ENCODE assay signal across 9 cellular contexts in genomic region chr7:135159359-135160087, GRCh38. TPM values are rescaled to one million over a fixed set of nuclear protein-coding genes. Genes with fewer than 3 reads are reported as not detected.
DNase-seq lines count a peak whose midpoint lies in the region; ATAC-seq, FAIRE-seq and TF ChIP-seq lines count a peak whose summit lies in the region.
"Had no signal": no experiment of that assay in that cellular context is flagged by ENCODE, and none has a peak within 500 bp of the region (broad histone marks: within the 10 kb centered on the region; RNA-seq: fewer than 3 reads in every experiment).

No MANE protein-coding gene starts in this region.

- peak overlapping the region in 7 of 8 donors; percentile 10 to 86 (median 80) for H3K27ac Mint-ChIP-seq in CD8-positive, alpha-beta memory T cell

- in situ Hi-C loops in GM12878 (cut with MboI): loop anchor here (10.0 kb wide), 1 partner anchor 515 kb away; the partner anchor contains the start of gene BPGM

- peaks cover 37% of the 10 kb centered on the region for H3K79me2 ChIP-seq in GM12878 (ENCODE audit: control insufficient read depth, insufficient read depth, low read length)

- no peak for DNase-seq in CD8-positive, alpha-beta memory T cell
- DNase-seq in HEK293T (ENCODE audit: extremely low spot score) (no peak), GM12878 (ENCODE audit: low read depth, low spot score) (no peak), NCI-H526 (lab: John Stamatoyannopoulos, UW) (no peak), aorta (no peak), GM10266 (ENCODE audit: extremely low spot score) (no peak), D721Med (ENCODE audit: insufficient read length, low spot score) (no peak)
- DNase-seq: stimulated activated CD4-positive, alpha-beta T cell treated with anti-CD3 and anti-CD28 coated beads, Interleukin-2, amount 100 ng/mL, for 48 hours had no signal

- TF ChIP-seq RAD21 in GM12878 (IDR thresholded peaks at IDR 0.05; ENCODE audit: insufficient read depth, low read depth, low read length): no peak

- no peak for FAIRE-seq in GM12878 (lab: Jason Lieb, UNC)
- no peak for FAIRE-seq in D721Med (lab: Jason Lieb, UNC)

- TF ChIP-seq EP300 in GM12878 (IDR thresholded peaks at IDR 0.05; ENCODE audit: borderline replicate concordance in 1 of 2, control insufficient read depth in 1 of 2, low read depth in 2 of 2, low read length in 2 of 2): no peak

- H3K27me3 Mint-ChIP-seq in CD8-positive, alpha-beta memory T cell: no peaks in the 10 kb centered on the region

- POLR2A ChIA-PET in CD8-positive, alpha-beta memory T cell (lab: Charles Lee): interaction anchor here (1.4 to 1.9 kb wide), 2 partner anchors 9 to 11 kb away, joined by 4 to 7 read pairs; partner anchors contain the start of gene CYREN
- POLR2A ChIA-PET in HEK293T (lab: Yijun Ruan, JAX): interaction anchor here (1.4 to 1.9 kb wide), 2 partner anchors 11 to 12 kb away, joined by 4 to 12 read pairs; partner anchors contain the start of genes CYREN and TMEM140
- POLR2A ChIA-PET in GM12878 (lab: Charles Lee): interaction anchor here (1.5 to 15.9 kb wide), 5 partner anchors 11 to 172 kb away, joined by 3 to 169 read pairs (median 19); partner anchors contain the start of genes AGBL3, CYREN and TMEM140

- no peak overlapping the region; the same call in 1 of the 2 replicates for H2AFZ ChIP-seq in GM12878 (ENCODE audit: control insufficient read depth, low read depth, low read length)

- H3K36me3 Mint-ChIP-seq in CD8-positive, alpha-beta memory T cell: peaks cover 27 to 69% (median 37%) of the 10 kb centered on the region in 3 donors

- TSS peak; percentile 5 for BruUV-seq in GM12878 (replicated peaks; lab: Mats Ljungman, UMichigan)

- 100% methylated on average over 2 of the region's 2 CpGs for WGBS in GM12878 (ENCODE audit: insufficient coverage, insufficient replicate concordance, low lambda C conversion rate, missing lambda C conversion rate)
- 86 to 92% methylated on average over 2 of the region's 2 CpGs for WGBS in aorta, 2 donors

- TF ChIP-seq POLR2A in GM12878 (IDR thresholded peaks at IDR 0.05; ENCODE audit: low read depth, low read length): no peak

- H3K9me3 ChIP-seq in CD8-positive, alpha-beta memory T cell (ENCODE audit: low read length): peaks cover 20% of the 10 kb centered on the region
- H3K9me3 ChIP-seq in GM12878 (replicated peaks; ENCODE audit: control insufficient read depth, insufficient read depth, low read length) (peaks cover 32% of the 10 kb centered on the region), muscle layer of duodenum (ENCODE audit: control insufficient read depth in 1 of 2, low read length in 2 of 2) (peaks cover 0 to 4% of the 10 kb centered on the region in 2 donors), aorta (ENCODE audit: control insufficient read depth, low read length) (peaks cover 2% of the 10 kb centered on the region)

- peak overlapping the region; percentile 72 for H3K4me2 ChIP-seq in GM12878 (ENCODE audit: control insufficient read depth, insufficient read depth)

- TF ChIP-seq CTCF in GM12878 (IDR thresholded peaks at IDR 0.05 in 2 of 3, conservative IDR thresholded peaks at IDR 0.05 in 1 of 3; ENCODE audit: control insufficient read depth in 2 of 3, extremely low read depth in 1 of 3, insufficient read depth in 1 of 3, low read depth in 3 of 3, low read length in 3 of 3) (no peak), GM10266 (IDR thresholded peaks at IDR 0.05; ENCODE audit: control insufficient read depth, insufficient read depth, low read depth, missing control alignments) (no peak), D721Med (IDR thresholded peaks at IDR 0.05; ENCODE audit: insufficient read depth, missing control alignments) (no peak)

- H3K27ac ChIP-seq in CD8-positive, alpha-beta memory T cell (ENCODE audit: low read depth, low read length): peak overlapping the region; percentile 74
- H3K27ac ChIP-seq in GM12878 (ENCODE audit: control insufficient read depth, insufficient read depth) (peak overlapping the region; percentile 84), muscle layer of duodenum (ENCODE audit: low read length) (peak overlapping the region; percentile 71), aorta (ENCODE audit: low read depth in 1 of 2, low read length in 2 of 2) (no peak overlapping the region)

- peaks cover 58 to 90% (median 86%) of the 10 kb centered on the region in 3 donors for H3K4me1 Mint-ChIP-seq in CD8-positive, alpha-beta memory T cell

- RAD21 ChIA-PET in GM12878 (lab: Charles Lee; ENCODE audit: unreplicated experiment): interaction anchor here (0.9 to 9.0 kb wide), 13 partner anchors 10 to 173 kb away, joined by 3 to 84 read pairs (median 5); partner anchors contain the start of genes AGBL3, CYREN and TMEM140

- CTCF ChIA-PET in CD8-positive, alpha-beta memory T cell (lab: Charles Lee): interaction anchor here (2.3 to 3.3 kb wide), 3 partner anchors 11 to 173 kb away, joined by 8 to 28 read pairs (median 9); partner anchors contain the start of genes AGBL3 and CYREN
- CTCF ChIA-PET in HEK293T (lab: Yijun Ruan, JAX): no interaction called here
- CTCF ChIA-PET in GM12878 (lab: Yijun Ruan, JAX): interaction anchor here (0.9 to 4.4 kb wide), 9 partner anchors 8 to 173 kb away, joined by 3 to 28 read pairs (median 9); partner anchors contain the start of genes AGBL3 and TMEM140

- intact Hi-C loops in GM12878 (cut with micrococcal nuclease; ENCODE audit: unreplicated experiment): no loop called here
- intact Hi-C loops in aorta (cut with DNase I): loop anchor here in 1 of 2 donors (10.0 kb wide), 1 partner anchor 375 kb away; no protein-coding TSS in a partner anchor

- no peaks in the 10 kb centered on the region for H4K20me1 ChIP-seq in GM12878 (ENCODE audit: control insufficient read depth, insufficient read depth)

- H3K27me3 ChIP-seq in CD8-positive, alpha-beta memory T cell (ENCODE audit: insufficient read depth, low read length, poor library complexity, severe bottlenecking): no peaks in the 10 kb centered on the region
- H3K27me3 ChIP-seq in GM12878 (replicated peaks in 1 of 2; ENCODE audit: control insufficient read depth in 2 of 2, insufficient read depth in 2 of 2, low read length in 1 of 2): no peaks in the 10 kb centered on the region
- no peaks in the 10 kb centered on the region for H3K27me3 ChIP-seq in muscle layer of duodenum (ENCODE audit: low read depth, low read length)
- no peaks in the 10 kb centered on the region for H3K27me3 ChIP-seq in aorta (ENCODE audit: control insufficient read depth in 1 of 2, insufficient read depth in 2 of 2, low read length in 1 of 2)

- peak overlapping the region; percentile 64; the same call in 1 of the 2 replicates for H3K9ac ChIP-seq in GM12878 (ENCODE audit: control insufficient read depth, insufficient read depth, low read length)

- H3K4me3 ChIP-seq in CD8-positive, alpha-beta memory T cell (ENCODE audit: low read length): no peak overlapping the region
- H3K4me3 ChIP-seq in GM12878 (no peak overlapping the region), muscle layer of duodenum (ENCODE audit: low read depth in 1 of 2, low read length in 2 of 2) (no peak overlapping the region), aorta (ENCODE audit: low read length in 2 of 2) (no peak overlapping the region)

- H3K9me3 Mint-ChIP-seq in CD8-positive, alpha-beta memory T cell: peaks cover 20 to 27% (median 26%) of the 10 kb centered on the region in 5 donors

- peaks cover 20% of the 10 kb centered on the region for H3K36me3 ChIP-seq in CD8-positive, alpha-beta memory T cell (ENCODE audit: insufficient read depth, low read length)
- H3K36me3 ChIP-seq in GM12878 (ENCODE audit: control insufficient read depth in 2 of 2, insufficient read depth in 2 of 2, low read length in 1 of 2) (peaks cover 14 to 17% of the 10 kb centered on the region in 2 experiments; a peak in 3 of 4 replicates), muscle layer of duodenum (ENCODE audit: control insufficient read depth in 1 of 2, insufficient read depth in 2 of 2, low read length in 2 of 2) (peaks cover 0 to 2% of the 10 kb centered on the region in 2 donors), aorta (ENCODE audit: control insufficient read depth in 1 of 2, insufficient read depth in 2 of 2, low read length in 1 of 2) (no peaks in the 10 kb centered on the region)

- ATAC-seq in GM12878: 0 out of 3 replicates have a peak, but pooled peaks have one; percentile 2
- no peak for ATAC-seq in aorta (ENCODE audit: low FRiP score)

- peak overlapping the region in 2 of 7 donors; percentile 13 to 32 for H3K4me3 Mint-ChIP-seq in CD8-positive, alpha-beta memory T cell

- H3K4me1 ChIP-seq in CD8-positive, alpha-beta memory T cell (ENCODE audit: insufficient read depth, low read length): peaks cover 42% of the 10 kb centered on the region
- H3K4me1 ChIP-seq in GM12878 (ENCODE audit: control insufficient read depth, insufficient read depth, low read length) (peaks cover 32% of the 10 kb centered on the region), muscle layer of duodenum (ENCODE audit: control insufficient read depth in 1 of 2, insufficient read depth in 2 of 2, low read length in 2 of 2) (peaks cover 4 to 34% of the 10 kb centered on the region in 2 donors), aorta (ENCODE audit: control insufficient read depth in 1 of 2, insufficient read depth in 2 of 2, low read length in 2 of 2) (peaks cover 0 to 9% of the 10 kb centered on the region in 2 donors)

- SMC1A ChIA-PET in GM12878 (lab: Charles Lee; ENCODE audit: uncharacterized antibody, unreplicated experiment): interaction anchor here (0.9 to 7.0 kb wide), 8 partner anchors 11 to 173 kb away, joined by 3 to 108 read pairs (median 15); partner anchors contain the start of genes AGBL3, CYREN and TMEM140

RNA-seq across cellular contexts. Expression of gene CYREN, which starts 11.0 kb away (rescaled TPM):
- total RNA-seq in CD8-positive, alpha-beta memory T cell: 10 to 100 TPM; 77.2 to 79.9 TPM
- 45.4 TPM for polyA plus RNA-seq in CD8-positive, alpha-beta memory T cell
- 111 and 122 TPM in 2 replicates for total RNA-seq in GM12878 (2013; cell fraction: nucleolus; rRNA removed)
- total RNA-seq in GM12878 (2014; rRNA removed): 61.3 and 61.5 TPM in 2 replicates
- total RNA-seq in GM12878 (2014; rRNA removed; fragmentation: Illumina TruSeq; extraction: Trizol): 48.3 and 50.8 TPM in 2 replicates
- 55.3 and 58.0 TPM in 2 replicates for total RNA-seq in GM12878 (2021)
- 30.9 TPM for polyA plus RNA-seq in GM12878 (2011; ENCODE audit: low read depth)
- polyA plus RNA-seq in GM12878 (2011; rRNA removed): 64.3 and 64.5 TPM in 2 replicates
- polyA plus RNA-seq in GM12878 (2011; cell fraction: cytosol; rRNA removed): 66.1 and 70.1 TPM in 2 replicates
- 56.5 and 56.8 TPM in 2 replicates for polyA plus RNA-seq in GM12878 (2011; cell fraction: nucleus; rRNA removed)
- 44.2 and 50.8 TPM in 2 replicates for polyA plus RNA-seq in GM12878 (2012)
- 42.5 and 46.0 TPM in 2 replicates for polyA plus RNA-seq in GM12878 (2014; fragmentation: Illumina TruSeq; extraction: Trizol)
- 10 to 100 TPM in 1 of 2 experiments, 1 to 10 TPM in 1; 8.7 to 12.9 TPM for polyA plus RNA-seq in GM12878 (2014; fragmentation: Nextera tagmentation; extraction: Ambion mirVana)
- polyA plus RNA-seq in GM12878 (2014; rRNA removed): 49.6 and 54.6 TPM in 2 replicates
- polyA plus RNA-seq in GM12878 (2016; fragmentation: Nextera tagmentation; extraction: Ambion mirVana): 10 to 100 TPM; 56.7 to 57.7 TPM
- polyA minus RNA-seq in GM12878 (2011; rRNA and poly(A)+ RNA removed): 66.1 and 105 TPM in 2 replicates
- 22.8 and 23.1 TPM in 2 replicates for polyA minus RNA-seq in GM12878 (2011; cell fraction: cytosol; rRNA and poly(A)+ RNA removed)
- polyA minus RNA-seq in GM12878 (2011; cell fraction: nucleus; rRNA and poly(A)+ RNA removed): 65.0 and 93.4 TPM in 2 replicates
- 10 to 100 TPM; 22.7 to 31.7 TPM for total RNA-seq in aorta
- 10 to 100 TPM; 17.8 to 26.0 TPM for polyA plus RNA-seq in aorta

RNA-seq across cellular contexts. Expression of gene TMEM140, which starts 11.7 kb away (rescaled TPM):
- 1 to 10 TPM; 6.6 to 7.0 TPM for total RNA-seq in CD8-positive, alpha-beta memory T cell
- 34.4 TPM for polyA plus RNA-seq in CD8-positive, alpha-beta memory T cell
- 69.2 and 83.7 TPM in 2 replicates for total RNA-seq in GM12878 (2013; cell fraction: nucleolus; rRNA removed)
- total RNA-seq in GM12878 (2014; rRNA removed): 2.4 and 2.9 TPM in 2 replicates
- 3.3 and 4.3 TPM in 2 replicates for total RNA-seq in GM12878 (2014; rRNA removed; fragmentation: Illumina TruSeq; extraction: Trizol)
- total RNA-seq in GM12878 (2021): 3.0 and 5.2 TPM in 2 replicates
- 18.1 TPM for polyA plus RNA-seq in GM12878 (2011; ENCODE audit: low read depth)
- 16.7 and 20.7 TPM in 2 replicates for polyA plus RNA-seq in GM12878 (2011; rRNA removed)
- 18.6 and 18.9 TPM in 2 replicates for polyA plus RNA-seq in GM12878 (2011; cell fraction: cytosol; rRNA removed)
- 12.3 and 14.9 TPM in 2 replicates for polyA plus RNA-seq in GM12878 (2011; cell fraction: nucleus; rRNA removed)
- 25.4 and 32.2 TPM in 2 replicates for polyA plus RNA-seq in GM12878 (2012)
- polyA plus RNA-seq in GM12878 (2014; fragmentation: Illumina TruSeq; extraction: Trizol): 3.2 and 3.7 TPM in 2 replicates
- 1 to 10 TPM in 1 of 2 experiments, under 1 TPM in 1; 0.85 to 1.1 TPM for polyA plus RNA-seq in GM12878 (2014; fragmentation: Nextera tagmentation; extraction: Ambion mirVana)
- polyA plus RNA-seq in GM12878 (2014; rRNA removed): 3.1 and 3.3 TPM in 2 replicates
- polyA plus RNA-seq in GM12878 (2016; fragmentation: Nextera tagmentation; extraction: Ambion mirVana): 10 to 100 TPM; 11.2 to 12.4 TPM
- polyA minus RNA-seq in GM12878 (2011; rRNA and poly(A)+ RNA removed): 21.2 and 24.0 TPM in 2 replicates
- 6.5 and 8.0 TPM in 2 replicates for polyA minus RNA-seq in GM12878 (2011; cell fraction: cytosol; rRNA and poly(A)+ RNA removed)
- polyA minus RNA-seq in GM12878 (2011; cell fraction: nucleus; rRNA and poly(A)+ RNA removed): 20.4 and 28.7 TPM in 2 replicates
- 10 to 100 TPM; 12.0 to 32.4 TPM for total RNA-seq in aorta
- polyA plus RNA-seq in aorta: 10 to 100 TPM; 10.9 to 21.1 TPM

RNA-seq across cellular contexts. Expression of gene WDR91, which starts 51.8 kb away (rescaled TPM):
- total RNA-seq in CD8-positive, alpha-beta memory T cell: 10 to 100 TPM; 25.1 to 27.7 TPM
- 5.7 TPM for polyA plus RNA-seq in CD8-positive, alpha-beta memory T cell
- 127 and 142 TPM in 2 replicates for total RNA-seq in GM12878 (2013; cell fraction: nucleolus; rRNA removed)
- total RNA-seq in GM12878 (2014; rRNA removed) (26.0 TPM in 2 replicates), GM12878 (2014; rRNA removed; fragmentation: Illumina TruSeq; extraction: Trizol) (13.3 and 15.8 TPM in 2 replicates), GM12878 (2021) (27.4 TPM in 2 replicates), aorta (10 to 100 TPM; 16.6 to 41.4 TPM)
- polyA plus RNA-seq in GM12878 (2011; ENCODE audit: low read depth): 11.4 TPM
- polyA plus RNA-seq in GM12878 (2011; rRNA removed) (61.8 and 83.3 TPM in 2 replicates), GM12878 (2014; fragmentation: Illumina TruSeq; extraction: Trizol) (13.7 and 17.8 TPM in 2 replicates), GM12878 (2014; fragmentation: Nextera tagmentation; extraction: Ambion mirVana) (10 to 100 TPM in 1 of 2 experiments, 1 to 10 TPM in 1; 7.6 to 10.1 TPM), GM12878 (2014; rRNA removed) (31.9 and 37.2 TPM in 2 replicates), GM12878 (2016; fragmentation: Nextera tagmentation; extraction: Ambion mirVana) (10 to 100 TPM; 13.4 to 15.2 TPM), aorta (10 to 100 TPM; 12.6 to 37.8 TPM)
- 79.6 and 99.6 TPM in 2 replicates for polyA plus RNA-seq in GM12878 (2011; cell fraction: cytosol; rRNA removed)
- polyA plus RNA-seq in GM12878 (2011; cell fraction: nucleus; rRNA removed): 285 and 340 TPM in 2 replicates
- polyA plus RNA-seq in GM12878 (2012): 19.4 and 28.1 TPM in 2 replicates
- polyA minus RNA-seq in GM12878 (2011; rRNA and poly(A)+ RNA removed): 59.1 and 118 TPM in 2 replicates
- 27.2 and 29.9 TPM in 2 replicates for polyA minus RNA-seq in GM12878 (2011; cell fraction: cytosol; rRNA and poly(A)+ RNA removed)
- polyA minus RNA-seq in GM12878 (2011; cell fraction: nucleus; rRNA and poly(A)+ RNA removed): 68.1 and 80.8 TPM in 2 replicates

Comparison
In these comparisons a context has a peak if more than half of its experiments do, and no peak if none do; other contexts are left out.
1. H3K27ac ChIP-seq: peak in CD8-positive, alpha-beta memory T cell (single experiment), GM12878 (single experiment) and muscle layer of duodenum (single experiment); none in aorta (0 of 2).